8 cellular contexts compared by ENCODE assay signal in the genomic region with DNA sequence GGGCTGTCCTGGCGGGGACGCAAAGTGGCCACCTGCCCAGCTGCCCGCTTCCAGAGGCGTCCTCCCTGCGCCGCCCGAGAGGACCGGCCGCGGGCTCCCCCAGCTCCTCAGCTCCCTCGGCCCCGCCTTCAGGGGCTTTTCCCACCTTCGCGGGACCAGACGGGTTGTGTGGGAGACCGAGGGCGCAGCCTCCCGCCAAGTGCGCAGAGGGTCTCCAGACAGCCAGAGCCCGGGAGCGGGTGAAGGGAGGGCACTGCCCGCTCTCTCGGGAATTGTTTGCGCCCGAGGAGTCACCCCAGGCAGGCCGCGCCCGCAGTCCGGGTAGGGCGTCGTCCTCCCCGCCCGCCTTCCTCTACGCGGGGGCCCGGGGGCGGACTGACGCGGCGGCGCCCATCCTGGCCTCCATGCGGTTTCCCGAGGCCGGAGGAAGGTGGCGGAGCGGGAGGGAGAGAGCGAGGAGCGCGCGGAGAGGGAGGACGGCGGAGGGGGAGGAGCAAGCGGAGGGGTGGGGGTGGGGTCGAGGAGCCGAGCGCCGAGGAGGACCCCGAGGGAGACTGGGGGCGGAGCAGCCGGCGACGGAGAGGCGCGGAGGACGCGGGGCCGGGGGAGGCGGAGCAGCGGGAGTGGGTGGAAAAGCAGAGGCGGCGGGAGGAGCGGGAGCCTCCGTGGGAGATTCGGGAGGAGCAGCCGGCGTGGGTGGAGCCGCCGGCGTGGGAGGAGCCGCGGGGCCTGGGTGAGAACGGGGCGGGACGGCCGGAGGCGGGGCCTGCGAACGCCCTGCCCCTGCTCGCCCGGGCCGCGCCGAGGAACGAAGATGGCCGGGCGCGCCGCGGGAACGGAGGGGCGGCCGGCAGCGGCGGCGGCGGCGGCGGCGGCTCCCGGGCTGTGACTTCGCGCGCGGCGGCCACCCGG. TPM values are rescaled to one million over a fixed set of nuclear protein-coding genes. Genes with fewer than 3 reads are reported as not detected.
DNase-seq lines count a peak whose midpoint lies in the region; ATAC-seq and TF ChIP-seq lines count a peak whose summit lies in the region.

No MANE protein-coding gene starts in this region.

- H3K36me3 ChIP-seq in IMR-90 (ENCODE audit: control insufficient read depth, insufficient read depth, low read length) (no peaks in the 10 kb centered on the region), neuron (ENCODE audit: insufficient read depth, low read length) (no peaks in the 10 kb centered on the region), stomach (no peaks in the 10 kb centered on the region)

- peaks cover 0 to 3% of the 10 kb centered on the region in 2 experiments; a peak in 2 of 4 replicates for H3K79me1 ChIP-seq in IMR-90 (ENCODE audit: low read depth in 1 of 2, low read length in 2 of 2)

- TF ChIP-seq EP300 in stomach (IDR thresholded peaks at IDR 0.05), result no peak

- H3K23ac ChIP-seq in IMR-90 (ENCODE audit: low read depth, low read length), result peak overlapping the region; percentile 79; the same call in 1 of the 2 replicates

- H3K4me1 ChIP-seq in IMR-90 (ENCODE audit: control insufficient read depth, insufficient read depth, low read length) (peaks cover 8% of the 10 kb centered on the region), neuron (ENCODE audit: insufficient read depth, low read length) (peaks cover 25% of the 10 kb centered on the region), stomach (peaks cover 0 to 50% (median 20%) of the 10 kb centered on the region in 4 donors)

- H3K4me3 ChIP-seq in IMR-90 (ENCODE audit: insufficient read depth, low read depth, low read length) (peak overlapping the region; percentile 74), neuron (ENCODE audit: low read length) (peak overlapping the region; percentile 43), stomach (peak overlapping the region; percentile 53 to 59 (median 55))

- H3K14ac ChIP-seq in IMR-90 (replicated peaks; ENCODE audit: low read depth, low read length), result peak overlapping the region; percentile 50; the same call in 1 of the 2 replicates

- no peaks in the 10 kb centered on the region for H3K9me3 ChIP-seq in IMR-90 (ENCODE audit: control insufficient read depth, insufficient read depth, low read length)
- H3K9me3 ChIP-seq in neuron (ENCODE audit: low read length), result peaks cover 2% of the 10 kb centered on the region
- peaks cover 0 to 5% (median 0%) of the 10 kb centered on the region in 4 donors for H3K9me3 ChIP-seq in stomach

- peak overlapping the region; percentile 48 for H4K5ac ChIP-seq in IMR-90 (ENCODE audit: low read depth, low read length)

- POLR2A ChIA-PET in IMR-90 (lab: Charles Lee; ENCODE audit: unreplicated experiment), result no interaction called here

- no peak overlapping the region for H2BK20ac ChIP-seq in IMR-90 (ENCODE audit: low read depth, low read length)

- H3K18ac ChIP-seq in IMR-90 (ENCODE audit: low read depth, low read length), result peak overlapping the region; percentile 61; the same call in 1 of the 2 replicates

- peak overlapping the region; percentile 91 for H2AK9ac ChIP-seq in IMR-90 (replicated peaks; ENCODE audit: low read depth, low read length, poor library complexity)

- H2AFZ ChIP-seq in IMR-90 (replicated peaks; ENCODE audit: low read length, poor library complexity), result peak overlapping the region; percentile 91
- H2AFZ ChIP-seq in neuron (ENCODE audit: low read depth, low read length), result peak overlapping the region; percentile 33

- dilution Hi-C loops in IMR-90 (cut with HindIII; ENCODE audit: low sequenced_read_pairs, unreplicated experiment), result no loop called here

- in situ Hi-C loops in Caki2 (cut with HindIII; ENCODE audit: low pct_unique_long_range_greater_than_20kb, low sequenced_read_pairs), result no loop called here
- in situ Hi-C loops in IMR-90 (cut with MboI; ENCODE audit: low sequenced_read_pairs), result no loop called here

- no peaks in the 10 kb centered on the region for H4K20me1 ChIP-seq in IMR-90 (ENCODE audit: insufficient read depth, low read length)

- BruUV-seq in IMR-90 (replicated peaks; lab: Mats Ljungman, UMichigan), result no TSS peak

- peak overlapping the region; percentile 73 to 79; a peak in 1 of 4 replicates for H4K8ac ChIP-seq in IMR-90 (ENCODE audit: low read depth in 2 of 2, low read length in 2 of 2)

- peak overlapping the region; percentile 60 for H3K9ac ChIP-seq in IMR-90 (ENCODE audit: low read depth, low read length)

- H3K4me2 ChIP-seq in IMR-90 (ENCODE audit: low read depth, low read length), result peak overlapping the region; percentile 68

- peak overlapping the region; percentile 77 for H2BK120ac ChIP-seq in IMR-90 (ENCODE audit: low read depth, low read length)

- H3K27ac ChIP-seq in IMR-90 (ENCODE audit: insufficient read depth, low read length) (peak overlapping the region; percentile 74), stomach (peak overlapping the region; percentile 81 to 94 (median 90))

- TF ChIP-seq CTCF in IMR-90 (conservative IDR thresholded peaks at IDR 0.05; ENCODE audit: low read depth, low read length) (no peak), stomach (IDR thresholded peaks at IDR 0.05) (no peak)

- peak overlapping the region; percentile 35; the same call in 1 of the 2 replicates for H2AK5ac ChIP-seq in IMR-90 (ENCODE audit: low read depth, low read length)

- H3K27me3 ChIP-seq in IMR-90 (ENCODE audit: control insufficient read depth, insufficient read depth, low read length), result no peaks in the 10 kb centered on the region
- no peaks in the 10 kb centered on the region for H3K27me3 ChIP-seq in neuron (ENCODE audit: insufficient read depth, low read length)
- H3K27me3 ChIP-seq in stomach, result peaks cover 0 to 7% (median 0%) of the 10 kb centered on the region in 3 donors

- H2BK5ac ChIP-seq in IMR-90 (ENCODE audit: low read depth, low read length, poor library complexity, severe bottlenecking), result peak overlapping the region; percentile 75

- WGBS in IMR-90 (ENCODE audit: extremely low coverage in 2 of 2, insufficient read length in 1 of 2), 2 experiments, result 27% methylated on average over 40 of the region's 116 CpGs; no CpG with 5 or more reads in 1 of the 2 experiments
- 0 to 64% (median 12%) methylated on average over 29 to 80 of the region's 116 CpGs for WGBS in stomach, 5 donors

- no peak overlapping the region for H2BK15ac ChIP-seq in IMR-90 (ENCODE audit: low read depth, low read length)

- DNase-seq in Caki2 (ENCODE audit: low read depth) (peak; percentile 86), IMR-90 (peak; percentile 84), SHP77 (lab: John Stamatoyannopoulos, UW) (peak; percentile 33 to 57), foreskin melanocyte (peak; percentile 68), stomach (peak; percentile 87)
- DNase-seq in activated naive CD4-positive, alpha-beta T cell (lab: John Stamatoyannopoulos, UW), result peak; percentile 7 to 73 (median 32)

- CTCF ChIA-PET in IMR-90 (lab: Yijun Ruan, JAX), result no interaction called here

- ATAC-seq in GM21447 (IDR thresholded peaks at IDR 0.05; ENCODE audit: unreplicated experiment) (peak; percentile 89), IMR-90 (ENCODE audit: low read depth) (peak; percentile 88)

- H3K9me1 ChIP-seq in IMR-90 (ENCODE audit: insufficient read depth, low read length), result peaks cover 3% of the 10 kb centered on the region; the same call in 1 of the 2 replicates

- TF ChIP-seq POLR2A in IMR-90 (IDR thresholded peaks at IDR 0.05; ENCODE audit: low read depth, low read length) (no peak; the same call in 1 of the 2 replicates), stomach (IDR thresholded peaks at IDR 0.05) (no peak)

- peak overlapping the region; percentile 61 for H4K91ac ChIP-seq in IMR-90 (ENCODE audit: insufficient read depth, low read depth, low read length)

- no peak for TF ChIP-seq RAD21 in IMR-90 (IDR thresholded peaks at IDR 0.05; ENCODE audit: low read length)

- peak overlapping the region; percentile 49 for H3K4ac ChIP-seq in IMR-90 (ENCODE audit: low read depth, low read length)

- intact Hi-C loops in IMR-90 (cut with micrococcal nuclease) (loop anchor here (5.0 kb wide), 1 partner anchor 103 kb away; no protein-coding TSS in a partner anchor), stomach (cut with DNase I; ENCODE audit: low total_unique reads) (no loop called here)

- H3K56ac ChIP-seq in IMR-90 (ENCODE audit: extremely low read depth, insufficient read depth, low read length), result peak overlapping the region; percentile 22; the same call in 1 of the 2 replicates

TF ChIP-seq in IMR-90, 13 proteins besides CTCF, POLR2A, EP300 and RAD21 (continues in another document):
- TF ChIP-seq SMC3 (IDR thresholded peaks at IDR 0.05; ENCODE audit: low read depth, low read length) (no peak), BHLHE40 (IDR thresholded peaks at IDR 0.05; ENCODE audit: low read depth, low read length) (no peak), RFX5 (IDR thresholded peaks at IDR 0.05; ENCODE audit: low read depth, low read length) (no peak), NFE2L2 (IDR thresholded peaks at IDR 0.05; ENCODE audit: low read depth, low read length) (no peak), MXI1 (IDR thresholded peaks at IDR 0.05; ENCODE audit: borderline replicate concordance, low read depth, low read length) (no peak), FOS (IDR thresholded peaks at IDR 0.05; ENCODE audit: low read depth, low read length) (no peak), CHD1 (IDR thresholded peaks at IDR 0.05; ENCODE audit: low read depth, low read length) (no peak), RCOR1 (IDR thresholded peaks at IDR 0.05; ENCODE audit: insufficient replicate concordance, low read length) (no peak), MAFK (IDR thresholded peaks at IDR 0.05; ENCODE audit: low read depth, low read length) (no peak)
- TF ChIP-seq, protein P1, sequence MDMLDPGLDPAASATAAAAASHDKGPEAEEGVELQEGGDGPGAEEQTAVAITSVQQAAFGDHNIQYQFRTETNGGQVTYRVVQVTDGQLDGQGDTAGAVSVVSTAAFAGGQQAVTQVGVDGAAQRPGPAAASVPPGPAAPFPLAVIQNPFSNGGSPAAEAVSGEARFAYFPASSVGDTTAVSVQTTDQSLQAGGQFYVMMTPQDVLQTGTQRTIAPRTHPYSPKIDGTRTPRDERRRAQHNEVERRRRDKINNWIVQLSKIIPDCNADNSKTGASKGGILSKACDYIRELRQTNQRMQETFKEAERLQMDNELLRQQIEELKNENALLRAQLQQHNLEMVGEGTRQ (IDR thresholded peaks at IDR 0.05; ENCODE audit: low read depth, low read length), result no peak

RNA-seq across cellular contexts. Expression of gene CLDN34, which starts 47.6 kb away (rescaled TPM):
- total RNA-seq in Caki2 (2014; rRNA removed; shearing (Covaris generic); ENCODE audit: low replicate concordance), result not detected in 2 replicates
- total RNA-seq in IMR-90 (2012; rRNA removed) (under 0.01 TPM in 1 of 2 replicates, not detected in the other), stomach (under 1 TPM in 1 of 5 donors, not detected in 4; 0.73 TPM)
- polyA plus RNA-seq in IMR-90 (2012; rRNA removed) (0.14 TPM in 2 replicates), stomach (under 1 TPM in 1 of 3 donors, not detected in 2; 0.18 TPM)
- 0.05 TPM in 1 of 2 replicates, not detected in the other for polyA plus RNA-seq in IMR-90 (2012; cell fraction: cytosol; rRNA removed)
- polyA plus RNA-seq in IMR-90 (2012; cell fraction: nucleus; rRNA removed; ENCODE audit: low replicate concordance), result 0.28 and 1.8 TPM in 2 replicates

Comparison
In these comparisons a context has a peak if more than half of its experiments do, and no peak if none do; other contexts are left out.
1. Peak in every context shown above with its lines: DNase-seq, ATAC-seq, H3K4me3 ChIP-seq and H3K27ac ChIP-seq.
2. DNase-seq: peak in every context shown above with its lines; median percentile 87 in stomach; 86 in Caki2; 84 in IMR-90; 68 in foreskin melanocyte; 45 in SHP77; 32 in activated naive CD4-positive, alpha-beta T cell.